ENCODE assay signal across 1 cellular context in the genomic region with DNA sequence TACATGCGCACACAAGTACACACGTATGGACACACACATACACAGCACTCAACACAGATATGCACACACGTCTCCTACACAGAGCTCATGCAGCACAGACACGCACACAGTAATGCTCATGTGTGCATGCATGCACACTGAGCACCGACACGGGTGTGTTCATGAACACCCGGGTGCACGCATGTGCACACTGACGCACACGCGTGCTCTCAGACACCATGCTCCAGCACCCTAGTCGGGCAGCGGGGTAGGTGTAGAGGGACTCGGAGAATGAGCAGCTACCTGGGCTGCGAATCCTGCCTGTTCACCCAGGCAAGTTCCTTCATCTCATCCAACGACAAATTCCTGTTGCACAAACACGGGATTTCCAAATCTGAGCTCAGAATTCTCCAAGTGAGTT.
TF ChIP-seq lines count a peak whose summit lies in the region.

No MANE protein-coding gene starts in this region.

TF ChIP-seq in SK-N-SH, 30 proteins besides CTCF, POLR2A, EP300 and RAD21:
- TF ChIP-seq GATA2 (CRISPR knock-in tag; IDR thresholded peaks at IDR 0.05) (no peak), TEAD4 (IDR thresholded peaks at IDR 0.05; ENCODE audit: borderline replicate concordance, insufficient read depth) (no peak), FOSL2 (IDR thresholded peaks at IDR 0.05; ENCODE audit: borderline replicate concordance, low read depth) (no peak), CHD2 (IDR thresholded peaks at IDR 0.05; ENCODE audit: low read length, partially characterized antibody) (no peak), GABPA (IDR thresholded peaks at IDR 0.05; ENCODE audit: low read depth) (no peak), EZH2phosphoT487 (IDR thresholded peaks at IDR 0.05; ENCODE audit: borderline replicate concordance, low read depth) (no peak), RFX5 (IDR thresholded peaks at IDR 0.05; ENCODE audit: low read length) (no peak), FOXM1 (IDR thresholded peaks at IDR 0.05; ENCODE audit: low read depth) (no peak), MEF2A (IDR thresholded peaks at IDR 0.05; ENCODE audit: borderline replicate concordance, low read depth) (no peak), SIN3A (IDR thresholded peaks at IDR 0.05; ENCODE audit: borderline replicate concordance, low read depth, low read length) (no peak), TAF1 (IDR thresholded peaks at IDR 0.05; ENCODE audit: borderline replicate concordance, low read depth, low read length) (no peak), POLR2AphosphoS5 (IDR thresholded peaks at IDR 0.05; ENCODE audit: low read depth, low read length) (no peak)
- TF ChIP-seq, protein P1, sequence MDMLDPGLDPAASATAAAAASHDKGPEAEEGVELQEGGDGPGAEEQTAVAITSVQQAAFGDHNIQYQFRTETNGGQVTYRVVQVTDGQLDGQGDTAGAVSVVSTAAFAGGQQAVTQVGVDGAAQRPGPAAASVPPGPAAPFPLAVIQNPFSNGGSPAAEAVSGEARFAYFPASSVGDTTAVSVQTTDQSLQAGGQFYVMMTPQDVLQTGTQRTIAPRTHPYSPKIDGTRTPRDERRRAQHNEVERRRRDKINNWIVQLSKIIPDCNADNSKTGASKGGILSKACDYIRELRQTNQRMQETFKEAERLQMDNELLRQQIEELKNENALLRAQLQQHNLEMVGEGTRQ (IDR thresholded peaks at IDR 0.05; ENCODE audit: borderline replicate concordance, low read depth, low read length) = no peak
- TF ChIP-seq, protein P2, sequence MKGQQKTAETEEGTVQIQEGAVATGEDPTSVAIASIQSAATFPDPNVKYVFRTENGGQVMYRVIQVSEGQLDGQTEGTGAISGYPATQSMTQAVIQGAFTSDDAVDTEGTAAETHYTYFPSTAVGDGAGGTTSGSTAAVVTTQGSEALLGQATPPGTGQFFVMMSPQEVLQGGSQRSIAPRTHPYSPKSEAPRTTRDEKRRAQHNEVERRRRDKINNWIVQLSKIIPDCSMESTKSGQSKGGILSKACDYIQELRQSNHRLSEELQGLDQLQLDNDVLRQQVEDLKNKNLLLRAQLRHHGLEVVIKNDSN (IDR thresholded peaks at IDR 0.05; ENCODE audit: borderline replicate concordance, low read depth) = no peak
- TF ChIP-seq, protein P3, sequence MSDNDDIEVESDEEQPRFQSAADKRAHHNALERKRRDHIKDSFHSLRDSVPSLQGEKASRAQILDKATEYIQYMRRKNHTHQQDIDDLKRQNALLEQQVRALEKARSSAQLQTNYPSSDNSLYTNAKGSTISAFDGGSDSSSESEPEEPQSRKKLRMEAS (IDR thresholded peaks at IDR 0.05; ENCODE audit: low read depth) = no peak
- TF ChIP-seq, protein P4, sequence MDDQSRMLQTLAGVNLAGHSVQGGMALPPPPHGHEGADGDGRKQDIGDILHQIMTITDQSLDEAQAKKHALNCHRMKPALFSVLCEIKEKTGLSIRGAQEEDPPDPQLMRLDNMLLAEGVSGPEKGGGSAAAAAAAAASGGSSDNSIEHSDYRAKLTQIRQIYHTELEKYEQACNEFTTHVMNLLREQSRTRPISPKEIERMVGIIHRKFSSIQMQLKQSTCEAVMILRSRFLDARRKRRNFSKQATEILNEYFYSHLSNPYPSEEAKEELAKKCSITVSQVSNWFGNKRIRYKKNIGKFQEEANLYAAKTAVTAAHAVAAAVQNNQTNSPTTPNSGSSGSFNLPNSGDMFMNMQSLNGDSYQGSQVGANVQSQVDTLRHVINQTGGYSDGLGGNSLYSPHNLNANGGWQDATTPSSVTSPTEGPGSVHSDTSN (IDR thresholded peaks at IDR 0.05) = no peak
- TF ChIP-seq, protein P5, sequence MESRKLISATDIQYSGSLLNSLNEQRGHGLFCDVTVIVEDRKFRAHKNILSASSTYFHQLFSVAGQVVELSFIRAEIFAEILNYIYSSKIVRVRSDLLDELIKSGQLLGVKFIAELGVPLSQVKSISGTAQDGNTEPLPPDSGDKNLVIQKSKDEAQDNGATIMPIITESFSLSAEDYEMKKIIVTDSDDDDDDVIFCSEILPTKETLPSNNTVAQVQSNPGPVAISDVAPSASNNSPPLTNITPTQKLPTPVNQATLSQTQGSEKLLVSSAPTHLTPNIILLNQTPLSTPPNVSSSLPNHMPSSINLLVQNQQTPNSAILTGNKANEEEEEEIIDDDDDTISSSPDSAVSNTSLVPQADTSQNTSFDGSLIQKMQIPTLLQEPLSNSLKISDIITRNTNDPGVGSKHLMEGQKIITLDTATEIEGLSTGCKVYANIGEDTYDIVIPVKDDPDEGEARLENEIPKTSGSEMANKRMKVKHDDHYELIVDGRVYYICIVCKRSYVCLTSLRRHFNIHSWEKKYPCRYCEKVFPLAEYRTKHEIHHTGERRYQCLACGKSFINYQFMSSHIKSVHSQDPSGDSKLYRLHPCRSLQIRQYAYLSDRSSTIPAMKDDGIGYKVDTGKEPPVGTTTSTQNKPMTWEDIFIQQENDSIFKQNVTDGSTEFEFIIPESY (IDR thresholded peaks at IDR 0.05; ENCODE audit: borderline replicate concordance, low read depth) = no peak
- TF ChIP-seq, protein P6, sequence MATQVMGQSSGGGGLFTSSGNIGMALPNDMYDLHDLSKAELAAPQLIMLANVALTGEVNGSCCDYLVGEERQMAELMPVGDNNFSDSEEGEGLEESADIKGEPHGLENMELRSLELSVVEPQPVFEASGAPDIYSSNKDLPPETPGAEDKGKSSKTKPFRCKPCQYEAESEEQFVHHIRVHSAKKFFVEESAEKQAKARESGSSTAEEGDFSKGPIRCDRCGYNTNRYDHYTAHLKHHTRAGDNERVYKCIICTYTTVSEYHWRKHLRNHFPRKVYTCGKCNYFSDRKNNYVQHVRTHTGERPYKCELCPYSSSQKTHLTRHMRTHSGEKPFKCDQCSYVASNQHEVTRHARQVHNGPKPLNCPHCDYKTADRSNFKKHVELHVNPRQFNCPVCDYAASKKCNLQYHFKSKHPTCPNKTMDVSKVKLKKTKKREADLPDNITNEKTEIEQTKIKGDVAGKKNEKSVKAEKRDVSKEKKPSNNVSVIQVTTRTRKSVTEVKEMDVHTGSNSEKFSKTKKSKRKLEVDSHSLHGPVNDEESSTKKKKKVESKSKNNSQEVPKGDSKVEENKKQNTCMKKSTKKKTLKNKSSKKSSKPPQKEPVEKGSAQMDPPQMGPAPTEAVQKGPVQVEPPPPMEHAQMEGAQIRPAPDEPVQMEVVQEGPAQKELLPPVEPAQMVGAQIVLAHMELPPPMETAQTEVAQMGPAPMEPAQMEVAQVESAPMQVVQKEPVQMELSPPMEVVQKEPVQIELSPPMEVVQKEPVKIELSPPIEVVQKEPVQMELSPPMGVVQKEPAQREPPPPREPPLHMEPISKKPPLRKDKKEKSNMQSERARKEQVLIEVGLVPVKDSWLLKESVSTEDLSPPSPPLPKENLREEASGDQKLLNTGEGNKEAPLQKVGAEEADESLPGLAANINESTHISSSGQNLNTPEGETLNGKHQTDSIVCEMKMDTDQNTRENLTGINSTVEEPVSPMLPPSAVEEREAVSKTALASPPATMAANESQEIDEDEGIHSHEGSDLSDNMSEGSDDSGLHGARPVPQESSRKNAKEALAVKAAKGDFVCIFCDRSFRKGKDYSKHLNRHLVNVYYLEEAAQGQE (IDR thresholded peaks at IDR 0.05; ENCODE audit: low read depth, low read length) = no peak
